ENCODE assay signal across 32 cellular contexts in genomic region chr19:2594319-2594718, GRCh38.
DNase-seq lines count a peak whose midpoint lies in the region; ATAC-seq, FAIRE-seq and TF ChIP-seq lines count a peak whose summit lies in the region.
"Had no signal": no experiment of that assay in that cellular context is flagged by ENCODE, and none has a peak within 500 bp of the region (broad histone marks: within the 10 kb centered on the region; RNA-seq: fewer than 3 reads in every experiment).

No MANE protein-coding gene starts in this region.

- H3K36me3 Mint-ChIP-seq in dendritic cell treated with granulocyte-macrophage colony-stimulating factor and Interleukin-4, amounts not matched to agents 40 ng/mL and 50 ng/mL, for 4 days (ENCODE audit: low read depth) = no peaks in the 10 kb centered on the region
- peaks cover 18% of the 10 kb centered on the region for H3K36me3 Mint-ChIP-seq in stimulated activated memory B cell treated with anti-CD40 and anti-IgM and Interleukin-4, amounts not matched to agents 10 μg/mL and 1 μg/mL and 100 μg/mL, for 72 hours
- H3K36me3 Mint-ChIP-seq in T-helper 2 cell treated with Interferon-gamma antibody and Interleukin-4, amounts not matched to agents 5 μg/mL and 100 μg/mL, for 36 hours (ENCODE audit: low read depth) = no peaks in the 10 kb centered on the region
- H3K36me3 Mint-ChIP-seq: neural progenitor cell had no signal

- no peak for TF ChIP-seq POLR2A in GM12892 (IDR thresholded peaks at IDR 0.05; ENCODE audit: low read depth, low read length)
- no peak for TF ChIP-seq POLR2A in esophagus muscularis mucosa (IDR thresholded peaks at IDR 0.05; ENCODE audit: low read depth)

- peaks cover 3% of the 10 kb centered on the region for H3K27me3 Mint-ChIP-seq in dendritic cell treated with granulocyte-macrophage colony-stimulating factor and Interleukin-4, amounts not matched to agents 40 ng/mL and 50 ng/mL, for 4 days
- H3K27me3 Mint-ChIP-seq in stimulated activated memory B cell treated with anti-CD40 and anti-IgM and Interleukin-4, amounts not matched to agents 10 μg/mL and 1 μg/mL and 100 μg/mL, for 72 hours = no peaks in the 10 kb centered on the region
- peaks cover 29% of the 10 kb centered on the region for H3K27me3 Mint-ChIP-seq in T-helper 2 cell treated with Interferon-gamma antibody and Interleukin-4, amounts not matched to agents 5 μg/mL and 100 μg/mL, for 36 hours (ENCODE audit: low read depth)

- FAIRE-seq in GM12892 (lab: Jason Lieb, UNC) = peak; percentile 88

- peaks cover 23% of the 10 kb centered on the region for H3K4me1 Mint-ChIP-seq in dendritic cell treated with granulocyte-macrophage colony-stimulating factor and Interleukin-4, amounts not matched to agents 40 ng/mL and 50 ng/mL, for 4 days (ENCODE audit: low read depth)
- H3K4me1 Mint-ChIP-seq in stimulated activated memory B cell treated with anti-CD40 and anti-IgM and Interleukin-4, amounts not matched to agents 10 μg/mL and 1 μg/mL and 100 μg/mL, for 72 hours = peaks cover 68% of the 10 kb centered on the region
- peaks cover 7% of the 10 kb centered on the region for H3K4me1 Mint-ChIP-seq in T-helper 2 cell treated with Interferon-gamma antibody and Interleukin-4, amounts not matched to agents 5 μg/mL and 100 μg/mL, for 36 hours (ENCODE audit: low read depth)

- H3K9me3 Mint-ChIP-seq in dendritic cell treated with granulocyte-macrophage colony-stimulating factor and Interleukin-4, amounts not matched to agents 40 ng/mL and 50 ng/mL, for 4 days = peaks cover 17% of the 10 kb centered on the region
- peaks cover 11% of the 10 kb centered on the region for H3K9me3 Mint-ChIP-seq in stimulated activated memory B cell treated with anti-CD40 and anti-IgM and Interleukin-4, amounts not matched to agents 10 μg/mL and 1 μg/mL and 100 μg/mL, for 72 hours
- H3K9me3 Mint-ChIP-seq in T-helper 2 cell treated with Interferon-gamma antibody and Interleukin-4, amounts not matched to agents 5 μg/mL and 100 μg/mL, for 36 hours = peaks cover 4% of the 10 kb centered on the region
- H3K9me3 Mint-ChIP-seq: activated CD4-positive, alpha-beta memory T cell treated with anti-CD3 and anti-CD28 coated beads, Interleukin-2, amount 10 ng/mL, durations not matched to agents 7 days and 5 days; activated naive CD4-positive, alpha-beta T cell treated with anti-CD3 and anti-CD28 coated beads for 36 hours had no signal

- no peaks in the 10 kb centered on the region for H3K27me3 ChIP-seq in esophagus muscularis mucosa
- H3K27me3 ChIP-seq: BLaER1 had no signal

- H3K4me3 ChIP-seq in esophagus muscularis mucosa = no peak overlapping the region
- H3K4me3 ChIP-seq: BLaER1, HAP-1, neural progenitor cell, SK-N-MC had no signal

- peaks cover 6 to 9% (median 7%) of the 10 kb centered on the region in 4 donors for H3K4me1 ChIP-seq in esophagus muscularis mucosa
- H3K4me1 ChIP-seq: neural progenitor cell had no signal

- no peak for TF ChIP-seq EP300 in esophagus muscularis mucosa (IDR thresholded peaks at IDR 0.05)

- TF ChIP-seq CTCF in esophagus muscularis mucosa (IDR thresholded peaks at IDR 0.05) = no peak

- ATAC-seq in stimulated activated memory B cell treated with anti-CD40 and anti-IgM and Interleukin-4, amounts not matched to agents 10 μg/mL and 1 μg/mL and 100 μg/mL, for 72 hours = peak; percentile 70
- no peak for ATAC-seq in GM19397 (IDR thresholded peaks at IDR 0.05; ENCODE audit: unreplicated experiment)
- ATAC-seq: left lobe of liver, right cardiac atrium had no signal

- DNase-seq in GM12892 (ENCODE audit: insufficient read length) (no peak), MV-4-11 (lab: John Stamatoyannopoulos, UW) (peak; percentile 79), esophagus muscularis mucosa (ENCODE audit: extremely low spot score) (no peak), mesenteric fat pad (ENCODE audit: low spot score) (no peak)
- DNase-seq in T-helper 2 cell treated with Interferon-gamma antibody and Interleukin-4, amounts not matched to agents 5 μg/mL and 100 μg/mL, for 36 hours (ENCODE audit: low spot score) = no peak
- DNase-seq: activated CD4-positive, alpha-beta memory T cell treated with anti-CD3 and anti-CD28 coated beads, Interleukin-2, amount 10 ng/mL, durations not matched to agents 7 days and 5 days; activated CD4-positive, CD25-positive, alpha-beta regulatory T cell treated with anti-CD3 and anti-CD28 coated beads, Interleukin-2, amount 50 U/mL, for 72 hours; activated CD8-positive, alpha-beta memory T cell treated with anti-CD3 and anti-CD28 coated beads, Interleukin-2, amount 50 U/mL, for 4 hours; activated naive CD4-positive, alpha-beta T cell treated with anti-CD3 and anti-CD28 coated beads for 36 hours; Caco-2; caudate nucleus; cortex of kidney; glutamatergic neuron; Karpas-422; mesenchymal stem cell; NCI-H146; NCI-H226; NCI-H82; OCI-M1; stimulated activated CD8-positive, alpha-beta memory T cell treated with anti-CD3 and anti-CD28 coated beads, Interleukin-4, amount 100 ng/mL, for 48 hours; T-helper 1 cell had no signal

- intact Hi-C loops in dendritic cell treated with granulocyte-macrophage colony-stimulating factor and Interleukin-4, amounts not matched to agents 40 ng/mL and 50 ng/mL, for 4 days (cut with micrococcal nuclease) = no loop called here
- intact Hi-C loops in esophagus muscularis mucosa (cut with DNase I) = no loop called here

- no peak overlapping the region for H3K4me3 Mint-ChIP-seq in dendritic cell treated with granulocyte-macrophage colony-stimulating factor and Interleukin-4, amounts not matched to agents 40 ng/mL and 50 ng/mL, for 4 days
- no peak overlapping the region for H3K4me3 Mint-ChIP-seq in stimulated activated memory B cell treated with anti-CD40 and anti-IgM and Interleukin-4, amounts not matched to agents 10 μg/mL and 1 μg/mL and 100 μg/mL, for 72 hours
- H3K4me3 Mint-ChIP-seq in T-helper 2 cell treated with Interferon-gamma antibody and Interleukin-4, amounts not matched to agents 5 μg/mL and 100 μg/mL, for 36 hours = no peak overlapping the region
- H3K4me3 Mint-ChIP-seq: activated CD4-positive, alpha-beta memory T cell treated with anti-CD3 and anti-CD28 coated beads, Interleukin-2, amount 10 ng/mL, durations not matched to agents 7 days and 5 days; activated naive CD4-positive, alpha-beta T cell treated with anti-CD3 and anti-CD28 coated beads for 36 hours; activated T-helper 1 cell treated with anti-CD3 and anti-CD28 coated beads, Interleukin-12 subunit alpha, Interleukin-12 subunit beta, Interleukin-2, Interleukin-4 antibody, amounts not matched to agents 30 ng/mL and 10 ng/mL and 1 ng/mL, durations not matched to agents 14 hours and 24 hours and 36 hours; neural progenitor cell had no signal

- no peaks in the 10 kb centered on the region for H3K9me3 ChIP-seq in esophagus muscularis mucosa
- H3K9me3 ChIP-seq: BLaER1, Caco-2, HAP-1 had no signal

- 75% methylated on average over 7 of the region's 7 CpGs for WGBS in esophagus muscularis mucosa

- peak overlapping the region; percentile 38 for H3K27ac Mint-ChIP-seq in dendritic cell treated with granulocyte-macrophage colony-stimulating factor and Interleukin-4, amounts not matched to agents 40 ng/mL and 50 ng/mL, for 4 days
- peak overlapping the region; percentile 90 for H3K27ac Mint-ChIP-seq in stimulated activated memory B cell treated with anti-CD40 and anti-IgM and Interleukin-4, amounts not matched to agents 10 μg/mL and 1 μg/mL and 100 μg/mL, for 72 hours
- no peak overlapping the region for H3K27ac Mint-ChIP-seq in T-helper 2 cell treated with Interferon-gamma antibody and Interleukin-4, amounts not matched to agents 5 μg/mL and 100 μg/mL, for 36 hours
- H3K27ac Mint-ChIP-seq: activated CD4-positive, alpha-beta memory T cell treated with anti-CD3 and anti-CD28 coated beads, Interleukin-2, amount 10 ng/mL, durations not matched to agents 7 days and 5 days; activated naive CD4-positive, alpha-beta T cell treated with anti-CD3 and anti-CD28 coated beads for 36 hours; activated T-helper 1 cell treated with anti-CD3 and anti-CD28 coated beads, Interleukin-12 subunit alpha, Interleukin-12 subunit beta, Interleukin-2, Interleukin-4 antibody, amounts not matched to agents 30 ng/mL and 10 ng/mL and 1 ng/mL, durations not matched to agents 14 hours and 24 hours and 36 hours; neural progenitor cell had no signal

- H3K27ac ChIP-seq in esophagus muscularis mucosa (replicated peaks in 1 of 4) = no peak overlapping the region
- H3K27ac ChIP-seq: BLaER1, neural progenitor cell, RWPE1, SK-N-MC had no signal

- H3K36me3 ChIP-seq in esophagus muscularis mucosa = no peaks in the 10 kb centered on the region
- H3K36me3 ChIP-seq: HAP-1, neural progenitor cell had no signal
